3 cellular contexts compared by ENCODE assay signal in genomic region chr10:90289037-90289436, GRCh38.
TF ChIP-seq lines count a peak whose summit lies in the region.

No MANE protein-coding gene starts in this region.

TF ChIP-seq in IMR-90, 13 proteins besides CTCF, POLR2A, EP300 and RAD21:
- TF ChIP-seq, protein P1, sequence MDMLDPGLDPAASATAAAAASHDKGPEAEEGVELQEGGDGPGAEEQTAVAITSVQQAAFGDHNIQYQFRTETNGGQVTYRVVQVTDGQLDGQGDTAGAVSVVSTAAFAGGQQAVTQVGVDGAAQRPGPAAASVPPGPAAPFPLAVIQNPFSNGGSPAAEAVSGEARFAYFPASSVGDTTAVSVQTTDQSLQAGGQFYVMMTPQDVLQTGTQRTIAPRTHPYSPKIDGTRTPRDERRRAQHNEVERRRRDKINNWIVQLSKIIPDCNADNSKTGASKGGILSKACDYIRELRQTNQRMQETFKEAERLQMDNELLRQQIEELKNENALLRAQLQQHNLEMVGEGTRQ (IDR thresholded peaks at IDR 0.05; ENCODE audit: low read depth, low read length): no peak
- TF ChIP-seq MXI1 (IDR thresholded peaks at IDR 0.05; ENCODE audit: borderline replicate concordance, low read depth, low read length) (no peak), CHD1 (IDR thresholded peaks at IDR 0.05; ENCODE audit: low read depth, low read length) (no peak), FOS (IDR thresholded peaks at IDR 0.05; ENCODE audit: low read depth, low read length) (no peak), SMC3 (IDR thresholded peaks at IDR 0.05; ENCODE audit: low read depth, low read length) (no peak), NFE2L2 (IDR thresholded peaks at IDR 0.05; ENCODE audit: low read depth, low read length) (no peak), RFX5 (IDR thresholded peaks at IDR 0.05; ENCODE audit: low read depth, low read length) (no peak)

TF ChIP-seq in endothelial cell of umbilical vein, 7 proteins besides CTCF, POLR2A, EP300 and RAD21:
- TF ChIP-seq GATA2 (IDR thresholded peaks at IDR 0.05; ENCODE audit: insufficient read depth, insufficient read length, low read depth, low read length) (no peak), MYC (IDR thresholded peaks at IDR 0.05; ENCODE audit: low read depth, low read length) (no peak), MAX (IDR thresholded peaks at IDR 0.05; ENCODE audit: insufficient read depth, insufficient read length) (no peak), JUN (IDR thresholded peaks at IDR 0.05; ENCODE audit: borderline replicate concordance, insufficient read depth, insufficient read length, low read depth) (no peak), EZH2 (IDR thresholded peaks at IDR 0.05; ENCODE audit: borderline replicate concordance, low read depth, low read length, severe bottlenecking) (no peak), FOS (IDR thresholded peaks at IDR 0.05; ENCODE audit: borderline replicate concordance, insufficient read depth, low read length) (no peak), POLR2AphosphoS5 (IDR thresholded peaks at IDR 0.05; ENCODE audit: insufficient read depth, low read depth, low read length) (no peak)

TF ChIP-seq in SK-N-SH, 30 proteins besides CTCF, POLR2A, EP300 and RAD21:
- TF ChIP-seq ELF1 (IDR thresholded peaks at IDR 0.05): no peak
- no peak for TF ChIP-seq JUND (IDR thresholded peaks at IDR 0.05)
- TF ChIP-seq, protein P2, sequence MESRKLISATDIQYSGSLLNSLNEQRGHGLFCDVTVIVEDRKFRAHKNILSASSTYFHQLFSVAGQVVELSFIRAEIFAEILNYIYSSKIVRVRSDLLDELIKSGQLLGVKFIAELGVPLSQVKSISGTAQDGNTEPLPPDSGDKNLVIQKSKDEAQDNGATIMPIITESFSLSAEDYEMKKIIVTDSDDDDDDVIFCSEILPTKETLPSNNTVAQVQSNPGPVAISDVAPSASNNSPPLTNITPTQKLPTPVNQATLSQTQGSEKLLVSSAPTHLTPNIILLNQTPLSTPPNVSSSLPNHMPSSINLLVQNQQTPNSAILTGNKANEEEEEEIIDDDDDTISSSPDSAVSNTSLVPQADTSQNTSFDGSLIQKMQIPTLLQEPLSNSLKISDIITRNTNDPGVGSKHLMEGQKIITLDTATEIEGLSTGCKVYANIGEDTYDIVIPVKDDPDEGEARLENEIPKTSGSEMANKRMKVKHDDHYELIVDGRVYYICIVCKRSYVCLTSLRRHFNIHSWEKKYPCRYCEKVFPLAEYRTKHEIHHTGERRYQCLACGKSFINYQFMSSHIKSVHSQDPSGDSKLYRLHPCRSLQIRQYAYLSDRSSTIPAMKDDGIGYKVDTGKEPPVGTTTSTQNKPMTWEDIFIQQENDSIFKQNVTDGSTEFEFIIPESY (IDR thresholded peaks at IDR 0.05; ENCODE audit: borderline replicate concordance, low read depth): no peak
- TF ChIP-seq FOSL2 (IDR thresholded peaks at IDR 0.05; ENCODE audit: borderline replicate concordance, low read depth): no peak
- TF ChIP-seq TCF12 (IDR thresholded peaks at IDR 0.05): no peak
- no peak for TF ChIP-seq MXI1 (IDR thresholded peaks at IDR 0.05; ENCODE audit: low read depth, low read length)
- TF ChIP-seq, protein P3, sequence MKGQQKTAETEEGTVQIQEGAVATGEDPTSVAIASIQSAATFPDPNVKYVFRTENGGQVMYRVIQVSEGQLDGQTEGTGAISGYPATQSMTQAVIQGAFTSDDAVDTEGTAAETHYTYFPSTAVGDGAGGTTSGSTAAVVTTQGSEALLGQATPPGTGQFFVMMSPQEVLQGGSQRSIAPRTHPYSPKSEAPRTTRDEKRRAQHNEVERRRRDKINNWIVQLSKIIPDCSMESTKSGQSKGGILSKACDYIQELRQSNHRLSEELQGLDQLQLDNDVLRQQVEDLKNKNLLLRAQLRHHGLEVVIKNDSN (IDR thresholded peaks at IDR 0.05; ENCODE audit: borderline replicate concordance, low read depth): no peak
- TF ChIP-seq CHD2 (IDR thresholded peaks at IDR 0.05; ENCODE audit: low read length, partially characterized antibody): no peak
- no peak for TF ChIP-seq NFIC (IDR thresholded peaks at IDR 0.05; ENCODE audit: borderline replicate concordance)
- no peak for TF ChIP-seq POLR2AphosphoS5 (IDR thresholded peaks at IDR 0.05; ENCODE audit: low read depth, low read length)
- no peak for TF ChIP-seq TAF1 (IDR thresholded peaks at IDR 0.05; ENCODE audit: borderline replicate concordance, low read depth, low read length)
- no peak for TF ChIP-seq RCOR1 (IDR thresholded peaks at IDR 0.05; ENCODE audit: low read length)
- TF ChIP-seq REST (IDR thresholded peaks at IDR 0.05; ENCODE audit: low read depth, low read length): no peak
- TF ChIP-seq, protein P4, sequence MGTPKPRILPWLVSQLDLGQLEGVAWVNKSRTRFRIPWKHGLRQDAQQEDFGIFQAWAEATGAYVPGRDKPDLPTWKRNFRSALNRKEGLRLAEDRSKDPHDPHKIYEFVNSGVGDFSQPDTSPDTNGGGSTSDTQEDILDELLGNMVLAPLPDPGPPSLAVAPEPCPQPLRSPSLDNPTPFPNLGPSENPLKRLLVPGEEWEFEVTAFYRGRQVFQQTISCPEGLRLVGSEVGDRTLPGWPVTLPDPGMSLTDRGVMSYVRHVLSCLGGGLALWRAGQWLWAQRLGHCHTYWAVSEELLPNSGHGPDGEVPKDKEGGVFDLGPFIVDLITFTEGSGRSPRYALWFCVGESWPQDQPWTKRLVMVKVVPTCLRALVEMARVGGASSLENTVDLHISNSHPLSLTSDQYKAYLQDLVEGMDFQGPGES (IDR thresholded peaks at IDR 0.05; ENCODE audit: low read depth, low read length): no peak
- no peak for TF ChIP-seq RXRA (IDR thresholded peaks at IDR 0.05; ENCODE audit: borderline replicate concordance, low read depth)
- no peak for TF ChIP-seq EZH2phosphoT487 (IDR thresholded peaks at IDR 0.05; ENCODE audit: borderline replicate concordance, low read depth)
- TF ChIP-seq SIN3A (IDR thresholded peaks at IDR 0.05; ENCODE audit: borderline replicate concordance, low read depth, low read length): no peak
